In genomic region chr11:36249271-36249670, GRCh38 we compare ENCODE assay signal across 9 cellular contexts. TPM values are rescaled to one million over a fixed set of nuclear protein-coding genes. Genes with fewer than 3 reads are reported as not detected.
DNase-seq lines count a peak whose midpoint lies in the region; ATAC-seq and TF ChIP-seq lines count a peak whose summit lies in the region.
"Had no signal": no experiment of that assay in that cellular context is flagged by ENCODE, and none has a peak within 500 bp of the region (broad histone marks: within the 10 kb centered on the region; RNA-seq: fewer than 3 reads in every experiment).

No MANE protein-coding gene starts in this region.

- H3K4me1 Mint-ChIP-seq in activated CD4-positive, alpha-beta memory T cell treated with anti-CD3 and anti-CD28 coated beads, Interleukin-2, amount 10 ng/mL, durations not matched to agents 7 days and 5 days, result no peaks in the 10 kb centered on the region

- no peaks in the 10 kb centered on the region for H3K9me3 ChIP-seq in right lobe of liver

- H3K27ac Mint-ChIP-seq in activated CD4-positive, alpha-beta memory T cell treated with anti-CD3 and anti-CD28 coated beads, Interleukin-2, amount 10 ng/mL, durations not matched to agents 7 days and 5 days, result no peak overlapping the region
- H3K27ac Mint-ChIP-seq: progenitor cell of endocrine pancreas had no signal

- no peaks in the 10 kb centered on the region for H3K36me3 Mint-ChIP-seq in activated CD4-positive, alpha-beta memory T cell treated with anti-CD3 and anti-CD28 coated beads, Interleukin-2, amount 10 ng/mL, durations not matched to agents 7 days and 5 days (ENCODE audit: low read depth)

- peak overlapping the region; percentile 46 for H3K9ac ChIP-seq in KMS-11

- peaks cover 37% of the 10 kb centered on the region for H3K27me3 Mint-ChIP-seq in activated CD4-positive, alpha-beta memory T cell treated with anti-CD3 and anti-CD28 coated beads, Interleukin-2, amount 10 ng/mL, durations not matched to agents 7 days and 5 days
- H3K27me3 Mint-ChIP-seq: progenitor cell of endocrine pancreas had no signal

- TF ChIP-seq CTCF in KMS-11 (conservative IDR thresholded peaks at IDR 0.05; ENCODE audit: low read depth, low read length) (no peak), brain microvascular endothelial cell (IDR thresholded peaks at IDR 0.05; ENCODE audit: low read depth, low read length, missing control alignments) (no peak), right lobe of liver (IDR thresholded peaks at IDR 0.05) (no peak)

- ATAC-seq in right lobe of liver, result peak in 3 of 4 donors; percentile 39 to 76 (median 67)
- no peak for ATAC-seq in HG02610 (IDR thresholded peaks at IDR 0.05; ENCODE audit: unreplicated experiment)

- H3K27me3 ChIP-seq in KMS-11 (ENCODE audit: insufficient read depth, low read depth) (no peaks in the 10 kb centered on the region), brain microvascular endothelial cell (replicated peaks) (no peaks in the 10 kb centered on the region), right lobe of liver (no peaks in the 10 kb centered on the region)

- no peak for TF ChIP-seq POLR2A in right lobe of liver (IDR thresholded peaks at IDR 0.05)

- POLR2A ChIA-PET in activated CD4-positive, alpha-beta memory T cell treated with anti-CD3 and anti-CD28 coated beads, Interleukin-2, amount 10 ng/mL, durations not matched to agents 7 days and 5 days (lab: Charles Lee), result interaction anchor here (1.0 kb wide), 1 partner anchor 10 kb away, joined by 3 read pairs; no protein-coding TSS in a partner anchor

- peaks cover 33% of the 10 kb centered on the region for H3K4me1 ChIP-seq in KMS-11 (ENCODE audit: low read depth, poor library complexity, severe bottlenecking)
- H3K4me1 ChIP-seq in right lobe of liver, result peaks cover 0 to 24% (median 0%) of the 10 kb centered on the region in 4 donors

- peak overlapping the region; percentile 46 for H3K4me2 ChIP-seq in KMS-11

- H2AFZ ChIP-seq in KMS-11 (ENCODE audit: low read depth), result peak overlapping the region; percentile 44

- 11% methylated on average over 2 of the region's 2 CpGs for WGBS in right lobe of liver (ENCODE audit: insufficient coverage, low coverage, low lambda C conversion rate, missing lambda C conversion rate)

- H4K20me1 ChIP-seq in KMS-11 (ENCODE audit: insufficient read depth), result no peaks in the 10 kb centered on the region

- H3K9me3 Mint-ChIP-seq in activated CD4-positive, alpha-beta memory T cell treated with anti-CD3 and anti-CD28 coated beads, Interleukin-2, amount 10 ng/mL, durations not matched to agents 7 days and 5 days, result no peaks in the 10 kb centered on the region

- intact Hi-C loops in right lobe of liver (cut with DNase I), result no loop called here

- in situ Hi-C loops in Caki2 (cut with HindIII; ENCODE audit: low pct_unique_long_range_greater_than_20kb, low sequenced_read_pairs), result no loop called here
- in situ Hi-C loops in brain microvascular endothelial cell (cut with HindIII; ENCODE audit: low pct_ligation_motif_present, low sequenced_read_pairs), result no loop called here

- H3K79me2 ChIP-seq in KMS-11 (ENCODE audit: insufficient read depth, low read depth), result no peaks in the 10 kb centered on the region

- CTCF ChIA-PET in activated CD4-positive, alpha-beta memory T cell treated with anti-CD3 and anti-CD28 coated beads, Interleukin-2, amount 10 ng/mL, durations not matched to agents 7 days and 5 days (lab: Charles Lee), result interaction anchor here (1.5 kb wide), 1 partner anchor 17 kb away, joined by 6 read pairs; no protein-coding TSS in a partner anchor

- H3K27ac ChIP-seq in KMS-11 (peak overlapping the region; percentile 61), brain microvascular endothelial cell (no peak overlapping the region), right lobe of liver (no peak overlapping the region)

- H3K36me3 ChIP-seq in KMS-11 (ENCODE audit: insufficient read depth), result no peaks in the 10 kb centered on the region
- H3K36me3 ChIP-seq in brain microvascular endothelial cell (replicated peaks), result no peaks in the 10 kb centered on the region
- H3K36me3 ChIP-seq in right lobe of liver, result no peaks in the 10 kb centered on the region

- no peak overlapping the region for H3K4me3 Mint-ChIP-seq in activated CD4-positive, alpha-beta memory T cell treated with anti-CD3 and anti-CD28 coated beads, Interleukin-2, amount 10 ng/mL, durations not matched to agents 7 days and 5 days

- H3K4me3 ChIP-seq in KMS-11 (IDR thresholded peaks at IDR 0.05; ENCODE audit: insufficient read depth, low read depth, low read length) (no peak overlapping the region), brain microvascular endothelial cell (ENCODE audit: low read depth, low read length) (no peak overlapping the region), right lobe of liver (no peak overlapping the region)

- DNase-seq in Caki2 (ENCODE audit: low read depth) (peak; percentile 29), brain microvascular endothelial cell (peak; percentile 83), right lobe of liver (no peak), UCSD-AML1 (lab: John Stamatoyannopoulos, UW; ENCODE audit: unreplicated experiment) (no peak), GM19238 (ENCODE audit: insufficient read length, low spot score) (no peak)
- no peak for DNase-seq in activated CD4-positive, alpha-beta memory T cell treated with anti-CD3 and anti-CD28 coated beads, Interleukin-2, amount 10 ng/mL, durations not matched to agents 7 days and 5 days

RNA-seq across cellular contexts. Expression of gene COMMD9, which starts 40.0 kb away (rescaled TPM):
- total RNA-seq in Caki2 (2014; rRNA removed; shearing (Covaris generic); ENCODE audit: low replicate concordance), result 71.4 and 96.3 TPM in 2 replicates
- total RNA-seq in right lobe of liver, result 10 to 100 TPM; 30.6 to 41.4 (median 34.6) TPM
- total RNA-seq in activated CD4-positive, alpha-beta memory T cell treated with anti-CD3 and anti-CD28 coated beads, Interleukin-2, amount 10 ng/mL, durations not matched to agents 7 days and 5 days, result 10 to 100 TPM; 30.5 to 34.1 TPM

RNA-seq across cellular contexts. Expression of gene PRR5L, which starts 46.8 kb away (rescaled TPM):
- 0.44 TPM in 1 of 2 replicates, not detected in the other for total RNA-seq in Caki2 (2014; rRNA removed; shearing (Covaris generic); ENCODE audit: low replicate concordance)
- 1 to 10 TPM; 2.2 to 4.5 (median 2.3) TPM for total RNA-seq in right lobe of liver
- 10 to 100 TPM; 30.2 to 32.0 TPM for total RNA-seq in activated CD4-positive, alpha-beta memory T cell treated with anti-CD3 and anti-CD28 coated beads, Interleukin-2, amount 10 ng/mL, durations not matched to agents 7 days and 5 days

Comparison
In these comparisons a context has a peak if more than half of its experiments do, and no peak if none do; other contexts are left out.
1. DNase-seq: peak in Caki2 (single experiment) and brain microvascular endothelial cell (single experiment); none in right lobe of liver (0 of 3), UCSD-AML1 (single experiment), activated CD4-positive, alpha-beta memory T cell treated with anti-CD3 and anti-CD28 coated beads, Interleukin-2, amount 10 ng/mL, durations not matched to agents 7 days and 5 days (single experiment) and GM19238 (single experiment).
2. RNA of gene PRR5L, which starts 46.8 kb away (total RNA-seq): 30.2 to 32.0 TPM in activated CD4-positive, alpha-beta memory T cell treated with anti-CD3 and anti-CD28 coated beads, Interleukin-2, amount 10 ng/mL, durations not matched to agents 7 days and 5 days; 2.2 to 4.5 TPM in right lobe of liver and 0.44 TPM in Caki2; every median in the first group is over 4 times any median in the second.